ENCODE assay signal across 8 cellular contexts in the genomic region with DNA sequence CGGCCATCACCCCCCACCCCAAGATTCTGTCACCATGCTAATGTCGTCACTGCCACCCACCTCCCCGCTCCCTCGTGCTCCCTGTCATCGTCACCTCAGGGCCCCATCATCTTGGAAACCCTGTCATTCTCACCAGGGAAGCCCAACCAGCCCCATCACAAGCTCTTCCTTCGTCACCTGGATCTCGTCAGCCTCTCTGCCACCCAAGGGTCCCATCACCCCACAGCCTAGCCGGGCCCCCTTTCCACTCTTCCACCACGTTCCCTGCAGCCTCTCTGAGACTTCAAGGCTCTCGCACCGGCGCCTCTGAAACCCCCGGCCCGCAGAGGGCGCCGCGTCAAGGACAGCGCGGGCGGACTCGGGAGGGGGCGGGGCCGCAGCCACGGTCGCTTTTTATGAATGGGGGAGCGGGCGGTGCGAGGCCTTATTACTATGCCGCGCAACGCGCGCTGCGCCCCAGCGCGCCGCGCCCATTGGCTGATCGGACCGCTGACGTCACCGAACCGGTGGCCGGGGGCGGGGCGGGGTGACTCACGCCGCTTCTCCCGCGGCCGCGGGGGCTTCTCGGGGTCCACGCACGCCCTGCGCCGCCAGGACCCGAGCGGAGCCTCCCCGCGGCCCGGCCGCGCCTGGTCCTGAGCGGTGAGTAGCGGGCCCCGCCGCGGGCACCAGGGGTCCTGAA. TPM values are rescaled to one million over a fixed set of nuclear protein-coding genes. Genes with fewer than 3 reads are reported as not detected.
DNase-seq lines count a peak whose midpoint lies in the region; ATAC-seq and TF ChIP-seq lines count a peak whose summit lies in the region.

Gene GPR3, plus strand, starts transcription at position 527 of the 682 bp plus-strand sequence. CDS start 1,177 bp downstream, outside the sequence.

- H3K27ac ChIP-seq in A673 (ENCODE audit: low read depth, low read length, poor library complexity, severe bottlenecking) (peak within 1 kb of the TSS; percentile 80), caudate nucleus (ENCODE audit: low read depth, low read length) (peak within 1 kb of the TSS; percentile 40)

- H3K4me1 ChIP-seq in A673 (ENCODE audit: insufficient read depth, low read length, poor library complexity, severe bottlenecking): peaks cover 12% of the 10 kb centered on the region

- CTCF ChIA-PET in A673 (lab: Charles Lee): interaction anchor here (0.7 kb wide), 1 partner anchor 27 kb away, joined by 11 read pairs; no protein-coding TSS in a partner anchor

- H3K27me3 ChIP-seq in A673 (replicated peaks; ENCODE audit: insufficient read depth, low read depth, low read length, poor library complexity): no peaks in the 10 kb centered on the region

- ATAC-seq in GM18858 (IDR thresholded peaks at IDR 0.05; ENCODE audit: unreplicated experiment) (peak; percentile 52), HG03139 (IDR thresholded peaks at IDR 0.05; ENCODE audit: unreplicated experiment) (peak; percentile 54)

- no peaks in the 10 kb centered on the region for H3K36me3 ChIP-seq in A673 (ENCODE audit: insufficient read depth, low read length, poor library complexity, severe bottlenecking)

- TF ChIP-seq CTCF in A673 (conservative IDR thresholded peaks at IDR 0.05; ENCODE audit: low read depth, low read length): peak; percentile 82

- no peaks in the 10 kb centered on the region for H3K9me3 ChIP-seq in A673 (ENCODE audit: low read depth, low read length, poor library complexity, severe bottlenecking)

- intact Hi-C loops in A673 (cut with micrococcal nuclease; ENCODE audit: unreplicated experiment): loop anchor here (1.0 to 5.0 kb wide), 3 partner anchors 214 to 350 kb away; no protein-coding TSS in a partner anchor

- BruUV-seq in A673 (replicated peaks; lab: Mats Ljungman, UMichigan): no TSS peak

- POLR2A ChIA-PET in A673 (lab: Charles Lee; ENCODE audit: low non-redundant PET): no interaction called here

- peak; percentile 96 for DNase-seq in A673 (ENCODE audit: low spot score)
- peak; percentile 81 for DNase-seq in NCI-H226
- peak; percentile 83 to 89 (median 88) for DNase-seq in activated CD4-positive, CD25-positive, alpha-beta regulatory T cell (lab: John Stamatoyannopoulos, UW)
- DNase-seq in caudate nucleus (lab: John Stamatoyannopoulos, UW): peak in 59 of 61 donors; percentile 20 to 91 (median 79)
- peak; percentile 95 for DNase-seq in islet precursor cell
- peak; percentile 94 for DNase-seq in stimulated activated CD4-positive, alpha-beta T cell treated with anti-CD3 and anti-CD28 coated beads, Interleukin-12 subunit alpha, Interleukin-12 subunit beta, amount 100 ng/mL, for 4 hours

- H3K4me3 ChIP-seq in A673 (ENCODE audit: low read depth, low read length, poor library complexity, severe bottlenecking): peak within 1 kb of the TSS; percentile 81

RNA-seq across cellular contexts. Expression of gene GPR3, which starts in this region (rescaled TPM):
- 3.1 and 4.9 TPM in 2 replicates for total RNA-seq in A673 (2021)

Comparison
In these comparisons a context has a peak if more than half of its experiments do, and no peak if none do; other contexts are left out.
1. Peak in every context shown above with its lines: DNase-seq, ATAC-seq, H3K4me3 ChIP-seq and H3K27ac ChIP-seq.